16 cellular contexts compared by ENCODE assay signal in the genomic region with DNA sequence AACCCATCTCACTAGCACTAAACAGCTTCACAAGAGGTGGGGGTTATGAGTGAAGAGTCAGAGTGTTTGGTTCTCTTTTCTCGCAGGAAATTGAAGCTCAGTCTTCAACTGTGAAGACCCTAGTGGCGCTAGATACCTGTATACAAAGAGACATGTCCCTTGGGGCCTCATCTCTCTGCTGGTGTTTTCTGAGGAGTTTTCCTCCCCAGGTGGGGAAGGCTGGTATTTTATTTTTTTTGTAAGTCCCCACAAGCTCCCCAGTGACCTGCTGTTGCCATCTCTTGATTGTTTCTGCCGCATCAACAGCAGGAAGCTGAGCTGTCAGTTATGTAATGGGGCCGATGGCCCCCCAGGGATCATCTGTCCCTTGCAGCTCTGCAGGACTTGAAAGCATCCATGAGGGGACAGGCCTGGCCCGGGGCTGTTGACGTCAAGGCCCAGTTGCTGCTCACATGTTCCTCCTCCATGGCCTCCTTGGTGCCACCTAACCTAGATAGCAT.
"Had no signal": no experiment of that assay in that cellular context is flagged by ENCODE, and none has a peak within 500 bp of the region (broad histone marks: within the 10 kb centered on the region; RNA-seq: fewer than 3 reads in every experiment).

No MANE protein-coding gene starts in this region.

- H3K9me3 Mint-ChIP-seq: activated T-cell treated with anti-CD3 and anti-CD28 coated beads, Interleukin-2, amount 50 U/mL, for 24 hours; brain; endodermal cell had no signal

- H3K9me3 ChIP-seq: pancreas, tibial nerve, vagina had no signal

- H3K27me3 Mint-ChIP-seq: activated CD8-positive, alpha-beta memory T cell treated with anti-CD3 and anti-CD28 coated beads, Interleukin-2, amount 10 ng/mL, durations not matched to agents 7 days and 5 days; activated T-cell treated with anti-CD3 and anti-CD28 coated beads, Interleukin-2, amount 50 U/mL, for 24 hours; brain had no signal

- H3K4me3 Mint-ChIP-seq: activated CD8-positive, alpha-beta memory T cell treated with anti-CD3 and anti-CD28 coated beads, Interleukin-2, amount 10 ng/mL, durations not matched to agents 7 days and 5 days; activated T-cell treated with anti-CD3 and anti-CD28 coated beads, Interleukin-2, amount 50 U/mL, for 24 hours; brain; endodermal cell had no signal

- ATAC-seq: activated CD8-positive, alpha-beta memory T cell treated with anti-CD3 and anti-CD28 coated beads, Interleukin-2, amount 10 ng/mL, durations not matched to agents 7 days and 5 days; activated naive CD4-positive, alpha-beta T cell treated with anti-CD3 and anti-CD28 coated beads, Interleukin-2, amount 50 U/mL, for 72 hours; pancreas had no signal

- H3K36me3 ChIP-seq: pancreas, vagina had no signal

- H3K27me3 ChIP-seq: pancreas, tibial nerve, vagina had no signal

- H3K4me3 ChIP-seq: pancreas, tibial nerve, vagina had no signal

- H3K4me1 ChIP-seq: pancreas had no signal

- DNase-seq: activated CD4-positive, alpha-beta T cell treated with anti-CD3 and anti-CD28 coated beads for 1 hour; activated CD4-positive, alpha-beta T cell treated with anti-CD3 and anti-CD28 coated beads, Interleukin-2, amount 50 U/mL, for 48 hours; activated CD8-positive, alpha-beta memory T cell treated with anti-CD3 and anti-CD28 coated beads, Interleukin-2, amount 10 ng/mL, durations not matched to agents 7 days and 5 days; activated effector memory CD4-positive, alpha-beta T cell treated with anti-CD3 and anti-CD28 coated beads, Interleukin-2, amount 50 U/mL, for 16 hours; activated T-cell treated with anti-CD3 and anti-CD28 coated beads, Interleukin-2, amount 50 U/mL, for 24 hours; amniotic stem cell; dermis blood vessel endothelial cell; endodermal cell; erythroblast; head of caudate nucleus; pancreas; stimulated activated CD4-positive, alpha-beta T cell treated with anti-CD3 and anti-CD28 coated beads, Interleukin-4, amount 100 ng/mL, for 4 hours had no signal

- H3K27ac ChIP-seq: pancreas, tibial nerve, vagina had no signal

- H3K27ac Mint-ChIP-seq: activated CD8-positive, alpha-beta memory T cell treated with anti-CD3 and anti-CD28 coated beads, Interleukin-2, amount 10 ng/mL, durations not matched to agents 7 days and 5 days; endodermal cell had no signal
